In genomic region chr4:122531038-122531437, GRCh38 we compare ENCODE assay signal across 27 cellular contexts.
"Had no signal": no experiment of that assay in that cellular context is flagged by ENCODE, and none has a peak within 500 bp of the region (broad histone marks: within the 10 kb centered on the region; RNA-seq: fewer than 3 reads in every experiment).

No MANE protein-coding gene starts in this region.

- H3K27me3 ChIP-seq: dorsolateral prefrontal cortex, esophagus squamous epithelium, gastrocnemius medialis, heart right ventricle, left lung had no signal

- H3K4me3 ChIP-seq: coronary artery, dorsolateral prefrontal cortex, esophagus squamous epithelium, gastrocnemius medialis, heart right ventricle, left lung, lower lobe of right lung, mucosa of descending colon had no signal

- H3K27ac ChIP-seq: coronary artery, dorsolateral prefrontal cortex, epithelial cell of prostate, esophagus squamous epithelium, gastrocnemius medialis, heart right ventricle, left lung, lower lobe of right lung had no signal

- H3K4me1 ChIP-seq: esophagus squamous epithelium, gastrocnemius medialis, heart right ventricle, left lung, lower lobe of right lung had no signal

- ATAC-seq: esophagus mucosa, gastrocnemius medialis, heart right ventricle, left cardiac atrium, left lung, left ventricle myocardium superior, lower lobe of right lung, mucosa of descending colon had no signal

- H3K4me3 Mint-ChIP-seq: mesothelial cell of epicardium, naive B cell had no signal

- H3K27ac Mint-ChIP-seq: mesothelial cell of epicardium, naive B cell had no signal

- H3K9me3 ChIP-seq: esophagus squamous epithelium, gastrocnemius medialis, lower lobe of right lung, mucosa of descending colon had no signal

- H3K36me3 Mint-ChIP-seq: naive B cell had no signal

- DNase-seq: dermis blood vessel endothelial cell; dorsolateral prefrontal cortex; effector CD4-positive, alpha-beta T cell; effector memory CD4-positive, alpha-beta T cell; erythroblast; esophagus squamous epithelium; foreskin fibroblast; foreskin melanocyte; gastrocnemius medialis; glutamatergic neuron; head of caudate nucleus; heart right ventricle; hippocampal formation; left cardiac atrium; left lung; left ventricle myocardium superior; lower lobe of right lung; mesenchymal stem cell; mucosa of descending colon; naive B cell had no signal

- H3K36me3 ChIP-seq: esophagus squamous epithelium, gastrocnemius medialis, heart right ventricle, left lung, lower lobe of right lung had no signal

- FAIRE-seq: colon, islet of Langerhans, keratinocyte had no signal

- H3K4me1 Mint-ChIP-seq: naive B cell had no signal
